Comparison of ENCODE assay signal across 14 cellular contexts in genomic region chr17:3658784-3659449, GRCh38. TPM values are rescaled to one million over a fixed set of nuclear protein-coding genes. Genes with fewer than 3 reads are reported as not detected.
DNase-seq lines count a peak whose midpoint lies in the region; ATAC-seq and TF ChIP-seq lines count a peak whose summit lies in the region.
"Had no signal": no experiment of that assay in that cellular context is flagged by ENCODE, and none has a peak within 500 bp of the region (broad histone marks: within the 10 kb centered on the region; RNA-seq: fewer than 3 reads in every experiment).

No MANE protein-coding gene starts in this region.

- no peaks in the 10 kb centered on the region for H3K27me3 ChIP-seq in SK-N-SH (ENCODE audit: insufficient read depth)
- H3K27me3 ChIP-seq in esophagus squamous epithelium, result no peaks in the 10 kb centered on the region
- H3K27me3 ChIP-seq in ovary, result no peaks in the 10 kb centered on the region
- no peaks in the 10 kb centered on the region for H3K27me3 ChIP-seq in transverse colon
- no peaks in the 10 kb centered on the region for H3K27me3 ChIP-seq in foreskin keratinocyte

- H3F3A ChIP-seq in SK-N-SH (replicated peaks; ENCODE audit: insufficient read depth), result peaks cover 20% of the 10 kb centered on the region

- CTCF ChIA-PET in SK-N-SH (lab: Yijun Ruan, JAX), result interaction anchor here (1.1 to 1.2 kb wide), 2 partner anchors 7 to 11 kb away, joined by 3 to 4 read pairs; no protein-coding TSS in a partner anchor

- no peak for TF ChIP-seq CTCF in SK-N-SH (IDR thresholded peaks at IDR 0.05)
- TF ChIP-seq CTCF in esophagus squamous epithelium (IDR thresholded peaks at IDR 0.05), result no peak
- no peak for TF ChIP-seq CTCF in ovary (IDR thresholded peaks at IDR 0.05)
- no peak for TF ChIP-seq CTCF in transverse colon (IDR thresholded peaks at IDR 0.05)
- no peak for TF ChIP-seq CTCF in foreskin keratinocyte (conservative IDR thresholded peaks at IDR 0.05)

- TF ChIP-seq EP300 in SK-N-SH (IDR thresholded peaks at IDR 0.05; ENCODE audit: borderline replicate concordance in 1 of 2, low read depth in 1 of 2, low read length in 1 of 2), result no peak
- TF ChIP-seq EP300 in ovary (IDR thresholded peaks at IDR 0.05), result no peak
- TF ChIP-seq EP300 in transverse colon (IDR thresholded peaks at IDR 0.05; ENCODE audit: low read depth), result no peak

- H3K9me2 ChIP-seq in SK-N-SH, result no peaks in the 10 kb centered on the region

- H4K20me1 ChIP-seq in SK-N-SH (ENCODE audit: insufficient read depth), result peaks cover 9% of the 10 kb centered on the region; the same call in 1 of the 2 replicates

- H2AFZ ChIP-seq in SK-N-SH (ENCODE audit: low read depth), result no peak overlapping the region

- POLR2A ChIA-PET in SK-N-SH (lab: Yijun Ruan, JAX), result no interaction called here

- peak overlapping the region in 1 of 2 experiments; percentile 59; a peak in 3 of 4 replicates for H3K27ac ChIP-seq in SK-N-SH (ENCODE audit: low read depth in 2 of 2, low read length in 1 of 2)
- peak overlapping the region; percentile 55 to 85 (median 77) for H3K27ac ChIP-seq in esophagus squamous epithelium
- peak overlapping the region; percentile 65 to 87 for H3K27ac ChIP-seq in ovary
- peak overlapping the region; percentile 59 to 77 (median 74) for H3K27ac ChIP-seq in transverse colon
- H3K27ac ChIP-seq in foreskin keratinocyte, result no peak overlapping the region

- 87% methylated on average over 21 of the region's 22 CpGs for WGBS in SK-N-SH (ENCODE audit: low lambda C conversion rate)
- 58 to 67% methylated on average over 9 to 14 of the region's 22 CpGs for WGBS in esophagus squamous epithelium, 2 donors
- WGBS in ovary, 3 donors, result 27 to 32% (median 28%) methylated on average over 20 to 22 of the region's 22 CpGs
- 76 to 78% methylated on average over 5 to 17 of the region's 22 CpGs for WGBS in transverse colon (ENCODE audit: low coverage in 1 of 2), 2 donors

- H3K4me2 ChIP-seq in SK-N-SH, result peak overlapping the region; percentile 37; the same call in 1 of the 2 replicates

- peaks cover 6 to 18% of the 10 kb centered on the region in 2 experiments for H3K36me3 ChIP-seq in SK-N-SH (replicated peaks in 1 of 2; ENCODE audit: control insufficient read depth in 1 of 2, insufficient read depth in 2 of 2, low read length in 1 of 2)
- H3K36me3 ChIP-seq in esophagus squamous epithelium, result peaks cover 8 to 41% (median 18%) of the 10 kb centered on the region in 3 donors
- H3K36me3 ChIP-seq in ovary, result no peaks in the 10 kb centered on the region
- H3K36me3 ChIP-seq in transverse colon, result peaks cover 0 to 8% (median 0%) of the 10 kb centered on the region in 4 donors

- in situ Hi-C loops in transverse colon (cut with MboI; ENCODE audit: low pct_ligation_motif_present in 1 of 4, low pct_unique_long_range_greater_than_20kb in 1 of 4, low sequenced_read_pairs in 3 of 4), result no loop called here

- H3K4me1 ChIP-seq in SK-N-SH (ENCODE audit: control insufficient read depth in 1 of 2, insufficient read depth in 2 of 2, low read depth in 1 of 2, low read length in 1 of 2) (peaks cover 0 to 13% of the 10 kb centered on the region in 2 experiments; a peak in 3 of 4 replicates), esophagus squamous epithelium (peaks cover 23 to 61% (median 27%) of the 10 kb centered on the region in 3 donors), ovary (ENCODE audit: insufficient read depth) (peaks cover 14% of the 10 kb centered on the region), transverse colon (peaks cover 3 to 22% (median 15%) of the 10 kb centered on the region in 4 donors), foreskin keratinocyte (peaks cover 7% of the 10 kb centered on the region)

- H3K9ac ChIP-seq in SK-N-SH, result no peak overlapping the region

- H3K9me3 ChIP-seq in SK-N-SH (no peaks in the 10 kb centered on the region), esophagus squamous epithelium (no peaks in the 10 kb centered on the region), ovary (no peaks in the 10 kb centered on the region), transverse colon (no peaks in the 10 kb centered on the region)

- H3K79me2 ChIP-seq in SK-N-SH (ENCODE audit: insufficient read depth), result no peaks in the 10 kb centered on the region

- ATAC-seq in foreskin keratinocyte, result no peak
- ATAC-seq: activated T-cell treated with anti-CD3 and anti-CD28 coated beads, Interleukin-2, amount 50 U/mL, for 72 hours had no signal

- intact Hi-C loops in esophagus squamous epithelium (cut with DNase I), result no loop called here
- intact Hi-C loops in ovary (cut with DNase I), result no loop called here
- intact Hi-C loops in transverse colon (cut with DNase I; ENCODE audit: low total_unique reads), result no loop called here

- no peak for TF ChIP-seq POLR2A in esophagus squamous epithelium (IDR thresholded peaks at IDR 0.05)
- no peak for TF ChIP-seq POLR2A in ovary (IDR thresholded peaks at IDR 0.05)
- TF ChIP-seq POLR2A in transverse colon (IDR thresholded peaks at IDR 0.05), result no peak

- no peak for TF ChIP-seq RAD21 in SK-N-SH (IDR thresholded peaks at IDR 0.05; ENCODE audit: low read length)

- H3K4me3 ChIP-seq in SK-N-SH (ENCODE audit: low read depth in 2 of 2, low read length in 1 of 2), result no peak overlapping the region
- no peak overlapping the region for H3K4me3 ChIP-seq in esophagus squamous epithelium
- no peak overlapping the region for H3K4me3 ChIP-seq in ovary
- no peak overlapping the region for H3K4me3 ChIP-seq in transverse colon

- DNase-seq in SK-N-SH (no peak), esophagus squamous epithelium (lab: John Stamatoyannopoulos, UW) (no peak), ovary (peak in 4 of 5 donors; percentile 35 to 62 (median 49)), transverse colon (no peak), NCI-H2171 (lab: John Stamatoyannopoulos, UW) (no peak), amniotic stem cell (lab: John Stamatoyannopoulos, UW) (no peak), RKO (ENCODE audit: low spot score) (no peak), foreskin keratinocyte (no peak)
- DNase-seq: activated CD4-positive, alpha-beta T cell treated with anti-CD3 and anti-CD28 coated beads for 48 hours; activated T-cell treated with anti-CD3 and anti-CD28 coated beads, Interleukin-2, amount 50 U/mL, for 72 hours; CD8-positive, alpha-beta memory T cell; NCI-H1092; OCI-M1; stimulated activated CD4-positive, alpha-beta T cell treated with anti-CD3 and anti-CD28 coated beads, Interleukin-4, amount 100 ng/mL, for 1 hour had no signal

TF ChIP-seq in SK-N-SH, 30 proteins besides CTCF, POLR2A, EP300 and RAD21 (continues in another document):
- TF ChIP-seq FOXJ3 (CRISPR knock-in tag; IDR thresholded peaks at IDR 0.05), result no peak

RNA-seq across cellular contexts. Expression of gene TAX1BP3, which starts 9.5 kb away (rescaled TPM):
- 165 and 192 TPM in 2 replicates for polyA plus RNA-seq in SK-N-SH (2012; rRNA removed)
- polyA plus RNA-seq in SK-N-SH (2012; cell fraction: cytosol; rRNA removed), result 129 and 173 TPM in 2 replicates
- polyA plus RNA-seq in SK-N-SH (2012; cell fraction: nucleus; rRNA removed), result 92.2 and 93.2 TPM in 2 replicates
- 100 to 1,000 TPM; 185 to 371 (median 293) TPM for total RNA-seq in esophagus squamous epithelium
- 100 to 1,000 TPM in 6 of 7 donors, 10 to 100 TPM in 1; 64.3 to 166 (median 128) TPM for total RNA-seq in ovary
- polyA plus RNA-seq in ovary, result 100 to 1,000 TPM in 1 of 2 donors, 10 to 100 TPM in 1; 48.7 to 100 TPM
- total RNA-seq in transverse colon, result 100 to 1,000 TPM; 129 to 451 (median 202) TPM
- total RNA-seq in foreskin keratinocyte, result 203 and 220 TPM in 2 replicates
- 350 and 356 TPM in 2 replicates for polyA plus RNA-seq in foreskin keratinocyte

RNA-seq across cellular contexts. Expression of gene EMC6, which starts 9.7 kb away (rescaled TPM):
- polyA plus RNA-seq in SK-N-SH (2012; rRNA removed) (56.6 and 64.4 TPM in 2 replicates), ovary (10 to 100 TPM; 20.3 to 38.9 TPM), foreskin keratinocyte (94.8 and 99.0 TPM in 2 replicates)
- 37.8 and 55.1 TPM in 2 replicates for polyA plus RNA-seq in SK-N-SH (2012; cell fraction: cytosol; rRNA removed)
- 20.0 and 20.1 TPM in 2 replicates for polyA plus RNA-seq in SK-N-SH (2012; cell fraction: nucleus; rRNA removed)
- total RNA-seq in esophagus squamous epithelium (10 to 100 TPM; 14.5 to 26.3 (median 19.0) TPM), ovary (10 to 100 TPM in 6 of 7 donors, 1 to 10 TPM in 1; 7.6 to 28.7 (median 20.5) TPM), transverse colon (10 to 100 TPM in 2 of 4 donors, 1 to 10 TPM in 2; 3.0 to 24.4 (median 13.2) TPM), foreskin keratinocyte (40.9 and 52.3 TPM in 2 replicates)

RNA-seq across cellular contexts. Expression of gene CTNS, which starts 22.4 kb away (rescaled TPM):
- polyA plus RNA-seq in SK-N-SH (2012; rRNA removed) (6.7 and 8.2 TPM in 2 replicates), ovary (10 to 100 TPM; 10.1 to 23.3 TPM), foreskin keratinocyte (11.4 and 12.3 TPM in 2 replicates)
- polyA plus RNA-seq in SK-N-SH (2012; cell fraction: cytosol; rRNA removed), result 5.1 and 5.8 TPM in 2 replicates
- 14.5 and 17.2 TPM in 2 replicates for polyA plus RNA-seq in SK-N-SH (2012; cell fraction: nucleus; rRNA removed)
- total RNA-seq in esophagus squamous epithelium (10 to 100 TPM in 2 of 4 donors, 1 to 10 TPM in 2; 5.9 to 14.3 (median 9.8) TPM), ovary (10 to 100 TPM; 10.5 to 21.4 (median 14.5) TPM), transverse colon (10 to 100 TPM in 3 of 4 donors, 1 to 10 TPM in 1; 1.2 to 25.7 (median 18.8) TPM), foreskin keratinocyte (11.8 and 14.3 TPM in 2 replicates)

RNA-seq across cellular contexts. Expression of gene SHPK, which starts 22.9 kb away (rescaled TPM):
- polyA plus RNA-seq in SK-N-SH (2012; rRNA removed) (9.0 and 9.7 TPM in 2 replicates), ovary (1 to 10 TPM; 6.6 to 9.1 TPM), foreskin keratinocyte (6.4 and 8.6 TPM in 2 replicates)
- 4.5 and 6.7 TPM in 2 replicates for polyA plus RNA-seq in SK-N-SH (2012; cell fraction: cytosol; rRNA removed)
- 12.3 and 16.1 TPM in 2 replicates for polyA plus RNA-seq in SK-N-SH (2012; cell fraction: nucleus; rRNA removed)
- total RNA-seq in esophagus squamous epithelium (10 to 100 TPM; 10.8 to 16.8 (median 14.3) TPM), ovary (10 to 100 TPM in 6 of 7 donors, 1 to 10 TPM in 1; 7.9 to 16.6 (median 14.0) TPM), transverse colon (10 to 100 TPM in 3 of 4 donors, 1 to 10 TPM in 1; 9.0 to 50.9 (median 24.2) TPM), foreskin keratinocyte (12.5 and 15.3 TPM in 2 replicates)

RNA-seq across cellular contexts. Expression of gene P2RX5, which starts 37.0 kb away (rescaled TPM):
- polyA plus RNA-seq in SK-N-SH (2012; rRNA removed) (0.71 and 0.97 TPM in 2 replicates), ovary (under 1 TPM; 0.23 to 0.63 TPM), foreskin keratinocyte (0.49 and 0.88 TPM in 2 replicates)
- 0.62 and 0.94 TPM in 2 replicates for polyA plus RNA-seq in SK-N-SH (2012; cell fraction: cytosol; rRNA removed)
- 2.0 and 2.2 TPM in 2 replicates for polyA plus RNA-seq in SK-N-SH (2012; cell fraction: nucleus; rRNA removed)
- total RNA-seq in esophagus squamous epithelium (1 to 10 TPM in 1 of 4 donors, under 1 TPM in 2, not detected in 1; 0.38 to 1.1 (median 0.97) TPM), ovary (1 to 10 TPM in 2 of 7 donors, under 1 TPM in 5; 0.15 to 1.1 (median 0.61) TPM), transverse colon (10 to 100 TPM in 1 of 4 donors, 1 to 10 TPM in 1, under 1 TPM in 2; 0.68 to 11.4 (median 2.1) TPM), foreskin keratinocyte (0.14 and 0.82 TPM in 2 replicates)

Comparison
In these comparisons a context has a peak if more than half of its experiments do, and no peak if none do; other contexts are left out.
1. DNase-seq: peak in ovary (4 of 5); none in SK-N-SH (single experiment), esophagus squamous epithelium (single experiment), transverse colon (single experiment), NCI-H2171 (single experiment), amniotic stem cell (single experiment), RKO (single experiment) and foreskin keratinocyte (0 of 2).